Comparison of ENCODE assay signal across 7 cellular contexts in the genomic region with DNA sequence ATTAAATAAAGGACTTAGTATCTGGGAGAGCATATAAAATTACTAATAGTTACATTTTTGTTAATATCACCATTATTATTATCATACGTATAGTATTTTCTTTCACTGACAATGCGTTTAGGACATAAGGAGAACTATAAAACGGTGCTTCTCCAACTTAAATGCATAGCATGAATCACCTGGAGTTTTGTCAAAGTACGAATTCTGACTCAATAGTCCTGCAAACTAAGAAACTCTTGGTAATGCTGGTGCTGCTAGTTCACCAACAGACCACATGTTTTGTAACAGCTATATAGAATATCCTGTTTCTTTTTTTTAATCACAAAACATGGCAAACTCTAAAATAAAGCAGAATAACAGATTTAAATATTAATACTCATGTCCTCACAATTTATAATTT.
DNase-seq lines count a peak whose midpoint lies in the region; ATAC-seq, FAIRE-seq and TF ChIP-seq lines count a peak whose summit lies in the region.
"Not testable (repeated sequence)": the region's sequence is repeated elsewhere in the genome, so short reads cannot be mapped to it uniquely, and the experiment has no call there.

No MANE protein-coding gene starts in this region.

- H2AFZ ChIP-seq in GM23248; PC-3 (ENCODE audit: low read length); K562 (ENCODE audit: low read depth, low read length): not testable (repeated sequence)

- BruUV-seq in PC-3 (replicated peaks; lab: Mats Ljungman, UMichigan); K562 (replicated peaks; lab: Mats Ljungman, UMichigan): not testable (repeated sequence)

- TF ChIP-seq EP300 in K562 (IDR thresholded peaks at IDR 0.05; ENCODE audit: low read length) = not testable (repeated sequence)

- not testable (repeated sequence) for H3K4me2 ChIP-seq in GM23248 (ENCODE audit: unreplicated experiment); PC-3 (ENCODE audit: low read length); K562 (ENCODE audit: insufficient read depth, low read length)

- not testable (repeated sequence) for H3K9me1 ChIP-seq in K562 (ENCODE audit: control insufficient read depth, insufficient read depth, low read length)

- H3K4me1 ChIP-seq in GM23248 (ENCODE audit: insufficient read depth); PC-3 (ENCODE audit: insufficient read depth, low read length); adipocyte (ENCODE audit: control insufficient read depth, insufficient read depth, low read length); K562 (replicated peaks in 1 of 2; ENCODE audit: control insufficient read depth in 2 of 2, insufficient read depth in 2 of 2, low read length in 2 of 2): not testable (repeated sequence)

- peak; percentile 54 for FAIRE-seq in K562 (lab: Jason Lieb, UNC)
- FAIRE-seq in islet of Langerhans (lab: Jason Lieb, UNC) = peak; percentile 82

- H3K9me3 ChIP-seq in GM23248 (ENCODE audit: low read depth); PC-3 (ENCODE audit: low read length); adipocyte (ENCODE audit: control insufficient read depth, low read length); K562 (replicated peaks; ENCODE audit: control insufficient read depth, insufficient read depth, low read depth, low read length): not testable (repeated sequence)

- not testable (repeated sequence) for H3K9me2 ChIP-seq in GM23248 (ENCODE audit: insufficient read depth); PC-3 (replicated peaks; ENCODE audit: low read length)

- H3K36me3 ChIP-seq in GM23248 (ENCODE audit: low read depth); PC-3 (ENCODE audit: low read depth, low read length); adipocyte (ENCODE audit: control insufficient read depth, insufficient read depth, low read length, severe bottlenecking); K562 (ENCODE audit: control insufficient read depth, insufficient read depth, low read length): not testable (repeated sequence)

- not testable (repeated sequence) for ATAC-seq in PC-3, K562

- not testable (repeated sequence) for H3K9ac ChIP-seq in GM23248; PC-3 (ENCODE audit: low read length); adipocyte (ENCODE audit: low read length); K562 (ENCODE audit: insufficient read depth in 1 of 2, low read depth in 2 of 2, low read length in 2 of 2)

- H3K27ac ChIP-seq in GM23248; PC-3 (ENCODE audit: low read length); K562 (ENCODE audit: extremely low read depth, low read depth, low read length): not testable (repeated sequence)

- not testable (repeated sequence) for TF ChIP-seq CTCF in AG09309 (IDR thresholded peaks at IDR 0.05; ENCODE audit: control insufficient read depth, insufficient read depth, low read depth, low read length, missing control alignments); PC-3 (conservative IDR thresholded peaks at IDR 0.05; ENCODE audit: low read depth, low read length); K562 (IDR thresholded peaks at IDR 0.05 in 2 of 3, conservative IDR thresholded peaks at IDR 0.05 in 1 of 3; ENCODE audit: insufficient read depth in 2 of 3, low read depth in 1 of 3, low read length in 3 of 3)

- not testable (repeated sequence) for TF ChIP-seq POLR2A in K562 (conservative IDR thresholded peaks at IDR 0.05)

- intact Hi-C loops in PC-3 (cut with micrococcal nuclease); K562 (cut with micrococcal nuclease): not testable (repeated sequence)

- POLR2A ChIA-PET in PC-3 (lab: Charles Lee; ENCODE audit: unreplicated experiment); K562 (lab: Yijun Ruan, JAX): not testable (repeated sequence)

- H3K27me3 ChIP-seq in GM23248 (replicated peaks; ENCODE audit: insufficient read depth); adipocyte (replicated peaks; ENCODE audit: control insufficient read depth, insufficient read depth, low read length); K562 (ENCODE audit: control insufficient read depth in 2 of 2, insufficient read depth in 2 of 2, low read length in 2 of 2): not testable (repeated sequence)
- H3K27me3 ChIP-seq in PC-3 (ENCODE audit: low read length) = peaks cover 23% of the 10 kb centered on the region; the same call in 1 of the 2 replicates

- TF ChIP-seq RAD21 in K562 (CRISPR knock-in tag; conservative IDR thresholded peaks at IDR 0.05 in 1 of 2, IDR thresholded peaks at IDR 0.05 in 1 of 2) = not testable (repeated sequence)

- H3K79me2 ChIP-seq in GM23248 (ENCODE audit: insufficient read depth); PC-3 (ENCODE audit: low read length); K562 (ENCODE audit: control insufficient read depth, insufficient read depth, low read length): not testable (repeated sequence)

- not testable (repeated sequence) for H4K20me1 ChIP-seq in GM23248 (ENCODE audit: insufficient read depth); PC-3 (ENCODE audit: low read length); K562 (replicated peaks; ENCODE audit: control insufficient read depth, insufficient read depth, low read length)

- 37% methylated on average over 4 of the region's 4 CpGs for WGBS in GM23248 (ENCODE audit: low coverage in 1 of 2, low lambda C conversion rate in 2 of 2, missing lambda C conversion rate in 2 of 2), 2 experiments
- 0% methylated on average over 4 of the region's 4 CpGs for WGBS in K562 (ENCODE audit: insufficient coverage, low coverage, missing lambda C conversion rate)

- H3K4me3 ChIP-seq in AG09309 (ENCODE audit: control insufficient read depth, low read depth, low read length); GM23248; PC-3 (ENCODE audit: low read length); adipocyte (ENCODE audit: low read length); K562; skeletal muscle cell (ENCODE audit: low read depth, low read length): not testable (repeated sequence)

- CTCF ChIA-PET in PC-3 (lab: Charles Lee); K562 (lab: Yijun Ruan, JAX; ENCODE audit: low intra/inter-chr PET ratio): not testable (repeated sequence)

- in situ Hi-C loops in GM23248 (cut with MboI); K562 (cut with MboI): not testable (repeated sequence)

- H3F3A ChIP-seq in GM23248 (ENCODE audit: insufficient read depth); PC-3 (ENCODE audit: low read length, unreplicated experiment): not testable (repeated sequence)

- DNase-seq in AG09309 (ENCODE audit: low read depth) (peak; percentile 16), GM23248 (peak; percentile 20), PC-3 (peak; percentile 55), adipocyte (ENCODE audit: low read depth) (peak; percentile 12), skeletal muscle cell (ENCODE audit: low read depth) (peak; percentile 24)
- not testable (repeated sequence) for DNase-seq in K562 (ENCODE audit: extremely low read depth in 1 of 4, low spot score in 3 of 4)
